In the genomic region with DNA sequence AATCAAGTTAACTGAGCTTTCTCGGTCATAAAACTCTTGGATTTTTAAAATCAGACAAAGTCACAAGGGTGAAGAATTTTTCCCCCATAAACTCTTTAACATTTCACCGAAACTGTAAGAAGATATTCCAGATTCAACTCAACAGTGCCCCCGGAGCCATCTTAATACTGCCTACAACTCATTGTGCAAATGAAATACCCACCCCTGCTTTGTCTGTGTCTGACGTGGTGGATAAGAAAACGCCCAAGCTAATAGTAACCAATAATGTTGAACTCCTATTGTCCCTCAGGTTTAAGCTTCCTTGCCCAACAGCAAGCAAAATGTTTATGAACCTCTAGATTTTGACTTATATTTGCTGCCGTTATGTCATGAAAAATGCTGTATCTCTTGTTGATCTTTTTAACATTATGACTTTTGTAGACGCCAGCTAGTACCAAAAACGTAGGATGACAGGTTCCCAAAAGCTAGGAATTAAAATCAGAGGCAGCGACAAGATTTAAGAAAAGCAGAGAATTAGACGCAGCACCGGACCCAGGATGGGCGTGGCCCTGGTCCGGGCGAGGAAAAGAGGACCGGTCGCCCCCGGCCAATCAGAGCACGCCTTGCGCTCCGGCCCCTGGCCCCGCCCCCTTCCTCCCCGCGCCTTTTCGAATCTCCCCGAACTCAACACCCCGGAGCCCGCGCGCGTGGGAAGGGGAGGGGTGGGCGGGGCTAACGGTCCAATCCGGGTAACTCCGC, we compare ENCODE assay signal across 8 cellular contexts. TPM values are rescaled to one million over a fixed set of nuclear protein-coding genes. Genes with fewer than 3 reads are reported as not detected.
DNase-seq lines count a peak whose midpoint lies in the region; ATAC-seq, FAIRE-seq and TF ChIP-seq lines count a peak whose summit lies in the region.

No MANE protein-coding gene starts in this region.

- H3K4me1 Mint-ChIP-seq in central memory CD8-positive, alpha-beta T cell: peaks cover 23% of the 10 kb centered on the region

- peak overlapping the region; percentile 88 for H3K27ac Mint-ChIP-seq in central memory CD8-positive, alpha-beta T cell (ENCODE audit: low read depth)

- H3K4me3 ChIP-seq in AG04449 (ENCODE audit: low read depth, low read length): peak overlapping the region; percentile 59
- peak overlapping the region; percentile 64 to 97 (median 93) for H3K4me3 ChIP-seq in keratinocyte (ENCODE audit: control insufficient read depth in 2 of 3, extremely low read depth in 1 of 3, insufficient read depth in 2 of 3, low read depth in 1 of 3, low read length in 3 of 3)

- no peaks in the 10 kb centered on the region for H4K20me1 ChIP-seq in keratinocyte (ENCODE audit: control insufficient read depth, extremely low read depth, insufficient read depth, low read length)

- H3K27me3 ChIP-seq in keratinocyte (ENCODE audit: control insufficient read depth, extremely low read depth, insufficient read depth, low read length): no peaks in the 10 kb centered on the region

- peaks cover 24% of the 10 kb centered on the region for H3K79me2 ChIP-seq in keratinocyte (ENCODE audit: control insufficient read depth, insufficient read depth, low read length)

- DNase-seq in AG04449 (ENCODE audit: low read depth, low spot score) (no peak), NCI-H446 (lab: John Stamatoyannopoulos, UW) (peak; percentile 95 to 98), keratinocyte (ENCODE audit: low read depth, low spot score) (no peak)
- DNase-seq in central memory CD8-positive, alpha-beta T cell (ENCODE audit: low spot score in 2 of 2): peak; percentile 64 to 66
- peak; percentile 94 to 98 (median 97) for DNase-seq in stimulated activated CD4-positive, alpha-beta T cell treated with anti-CD3 and anti-CD28 coated beads, Interleukin-12 subunit alpha, Interleukin-12 subunit beta, amount 100 ng/mL, for 48 hours (ENCODE audit: low read depth in 2 of 3, low spot score in 1 of 3)

- peaks cover 10% of the 10 kb centered on the region for H3K4me1 ChIP-seq in keratinocyte (ENCODE audit: control insufficient read depth, extremely low read depth, insufficient read depth, low read length)

- H3K4me2 ChIP-seq in keratinocyte (ENCODE audit: control insufficient read depth, extremely low read depth, insufficient read depth, low read depth, low read length): peak overlapping the region; percentile 93

- no peaks in the 10 kb centered on the region for H3K27me3 Mint-ChIP-seq in central memory CD8-positive, alpha-beta T cell

- no peaks in the 10 kb centered on the region for H3K9me3 ChIP-seq in keratinocyte (ENCODE audit: control insufficient read depth, low read depth, low read length)

- dilution Hi-C loops in keratinocyte (cut with MboI; ENCODE audit: extremely low pct_ligation_motif_present, low sequenced_read_pairs): no loop called here

- H3K27ac ChIP-seq in keratinocyte (ENCODE audit: control insufficient read depth, insufficient read depth, low read length): peak overlapping the region; percentile 87

- H3K9me1 ChIP-seq in keratinocyte (ENCODE audit: control insufficient read depth, extremely low read depth, insufficient read depth, low read length): peaks cover 2% of the 10 kb centered on the region

- peak overlapping the region; percentile 82 for H3K9ac ChIP-seq in keratinocyte (ENCODE audit: control insufficient read depth, extremely low read depth, insufficient read depth, low read length)

- POLR2A ChIA-PET in AG04449 (lab: Yijun Ruan, JAX): interaction anchor here (0.5 kb wide), 1 partner anchor 31 kb away, joined by 3 read pairs; no protein-coding TSS in a partner anchor

- CTCF ChIA-PET in AG04449 (lab: Yijun Ruan, JAX): interaction anchor here (0.5 to 21.4 kb wide), 12 partner anchors 9 to 132 kb away, joined by 3 to 609 read pairs (median 3); partner anchors contain the start of gene PAFAH2

- peak overlapping the region; percentile 97 for H3K4me3 Mint-ChIP-seq in central memory CD8-positive, alpha-beta T cell

- no peaks in the 10 kb centered on the region for H3K9me3 Mint-ChIP-seq in central memory CD8-positive, alpha-beta T cell

- peaks cover 12% of the 10 kb centered on the region for H3K36me3 Mint-ChIP-seq in central memory CD8-positive, alpha-beta T cell (ENCODE audit: insufficient read depth)

- TF ChIP-seq CTCF in AG04449 (IDR thresholded peaks at IDR 0.05; ENCODE audit: insufficient read depth, low read length, missing control alignments): no peak
- peak in 1 of 3 experiments; percentile 11 for TF ChIP-seq CTCF in keratinocyte (optimal IDR thresholded peaks at IDR 0.05 in 1 of 3, IDR thresholded peaks at IDR 0.05 in 1 of 3, conservative IDR thresholded peaks at IDR 0.05 in 1 of 3; ENCODE audit: extremely low read depth in 1 of 3, insufficient read depth in 2 of 3, low read length in 3 of 3)

- peak; percentile 70 for ATAC-seq in GM19023 (IDR thresholded peaks at IDR 0.05; ENCODE audit: unreplicated experiment)
- peak; percentile 73 for ATAC-seq in HG03342 (IDR thresholded peaks at IDR 0.05; ENCODE audit: unreplicated experiment)
- ATAC-seq in activated CD4-positive, CD25-positive, alpha-beta regulatory T cell treated with anti-CD3 and anti-CD28 coated beads, Interleukin-2, amount 50 U/mL, for 24 hours: peak; percentile 76 to 79
- ATAC-seq in central memory CD8-positive, alpha-beta T cell (replicated peaks; ENCODE audit: extremely low read depth, poor library complexity, severe bottlenecking): peak; percentile 79

- peaks cover 3 to 22% of the 10 kb centered on the region in 2 experiments for H3K36me3 ChIP-seq in keratinocyte (ENCODE audit: control insufficient read depth in 2 of 2, extremely low read depth in 1 of 2, insufficient read depth in 2 of 2, low read length in 2 of 2)

- H2AFZ ChIP-seq in keratinocyte (ENCODE audit: control insufficient read depth, low read length): peak overlapping the region; percentile 87

- peak; percentile 71 for FAIRE-seq in keratinocyte (lab: Jason Lieb, UNC)

RNA-seq across cellular contexts. Expression of gene STMN1, which starts 1.1 kb away (rescaled TPM):
- polyA plus RNA-seq in keratinocyte: 16.2 to 96.9 TPM (median 82.8 TPM) in 3 replicates
- polyA plus RNA-seq in keratinocyte (2011; ENCODE audit: low read depth): 144 TPM
- polyA plus RNA-seq in keratinocyte (2011; cell fraction: cytosol; rRNA removed): 43.2 and 53.5 TPM in 2 replicates
- 28.5 and 36.8 TPM in 2 replicates for polyA plus RNA-seq in keratinocyte (2011; cell fraction: nucleus; rRNA removed)
- 47.4 and 128 TPM in 2 replicates for polyA plus RNA-seq in keratinocyte (2012; ENCODE audit: low replicate concordance)
- 2.3 to 17.5 TPM (median 10.3 TPM) in 3 replicates for polyA minus RNA-seq in keratinocyte
- 8.4 TPM for polyA minus RNA-seq in keratinocyte (2011; cell fraction: cytosol; rRNA and poly(A)+ RNA removed)
- 2.7 and 6.4 TPM in 2 replicates for polyA minus RNA-seq in keratinocyte (2011; cell fraction: nucleus; rRNA and poly(A)+ RNA removed)

RNA-seq across cellular contexts. Expression of gene PAQR7, which starts 29.6 kb away (rescaled TPM):
- 14.5 to 32.1 TPM (median 21.7 TPM) in 3 replicates for polyA plus RNA-seq in keratinocyte
- polyA plus RNA-seq in keratinocyte (2011; ENCODE audit: low read depth): 7.0 TPM
- 12.6 and 17.1 TPM in 2 replicates for polyA plus RNA-seq in keratinocyte (2011; cell fraction: cytosol; rRNA removed)
- polyA plus RNA-seq in keratinocyte (2011; cell fraction: nucleus; rRNA removed): 40.5 and 47.9 TPM in 2 replicates
- 19.1 and 34.6 TPM in 2 replicates for polyA plus RNA-seq in keratinocyte (2012; ENCODE audit: low replicate concordance)
- 29.5 to 61.0 TPM (median 33.6 TPM) in 3 replicates for polyA minus RNA-seq in keratinocyte
- polyA minus RNA-seq in keratinocyte (2011; cell fraction: cytosol; rRNA and poly(A)+ RNA removed): 31.5 TPM
- 29.3 and 35.2 TPM in 2 replicates for polyA minus RNA-seq in keratinocyte (2011; cell fraction: nucleus; rRNA and poly(A)+ RNA removed)

RNA-seq across cellular contexts. Expression of gene AUNIP, which starts 45.9 kb away (rescaled TPM):
- 6.2 to 9.3 TPM (median 8.0 TPM) in 3 replicates for polyA plus RNA-seq in keratinocyte
- 0.32 TPM for polyA plus RNA-seq in keratinocyte (2011; ENCODE audit: low read depth)
- polyA plus RNA-seq in keratinocyte (2011; cell fraction: cytosol; rRNA removed): 4.4 and 8.9 TPM in 2 replicates
- polyA plus RNA-seq in keratinocyte (2011; cell fraction: nucleus; rRNA removed): 5.5 and 6.3 TPM in 2 replicates
- polyA plus RNA-seq in keratinocyte (2012; ENCODE audit: low replicate concordance): 1.4 and 5.6 TPM in 2 replicates
- 3.1 to 9.8 TPM (median 5.5 TPM) in 3 replicates for polyA minus RNA-seq in keratinocyte
- polyA minus RNA-seq in keratinocyte (2011; cell fraction: cytosol; rRNA and poly(A)+ RNA removed): 4.2 TPM
- polyA minus RNA-seq in keratinocyte (2011; cell fraction: nucleus; rRNA and poly(A)+ RNA removed): 2.6 and 3.2 TPM in 2 replicates

Comparison
In these comparisons a context has a peak if more than half of its experiments do, and no peak if none do; other contexts are left out.
1. DNase-seq: peak in NCI-H446 (2 of 2), central memory CD8-positive, alpha-beta T cell (2 of 2) and stimulated activated CD4-positive, alpha-beta T cell treated with anti-CD3 and anti-CD28 coated beads, Interleukin-12 subunit alpha, Interleukin-12 subunit beta, amount 100 ng/mL, for 48 hours (3 of 3); none in AG04449 (single experiment) and keratinocyte (single experiment).
2. Peak in every context shown above with its lines, with median percentiles within 50 percentile points of each other: ATAC-seq.